In genomic region chrX:134753185-134754008, GRCh38 we compare ENCODE assay signal across 13 cellular contexts. TPM values are rescaled to one million over a fixed set of nuclear protein-coding genes. Genes with fewer than 3 reads are reported as not detected.
DNase-seq lines count a peak whose midpoint lies in the region; ATAC-seq and TF ChIP-seq lines count a peak whose summit lies in the region.
"Had no signal": no experiment of that assay in that cellular context is flagged by ENCODE, and none has a peak within 500 bp of the region (broad histone marks: within the 10 kb centered on the region; RNA-seq: fewer than 3 reads in every experiment).

No MANE protein-coding gene starts in this region.

- no peaks in the 10 kb centered on the region for H3K9me3 ChIP-seq in psoas muscle

- no peak overlapping the region for H3K27ac ChIP-seq in psoas muscle
- H3K27ac ChIP-seq: 22Rv1 had no signal

- intact Hi-C loops in psoas muscle (cut with DNase I), result loop anchor here (2.0 to 10.0 kb wide), 3 partner anchors 231 to 269 kb away; no protein-coding TSS in a partner anchor

- ATAC-seq in psoas muscle, result peak; percentile 62 to 79 (median 66)
- ATAC-seq: stimulated activated effector memory CD8-positive, alpha-beta T cell treated with anti-CD3 and anti-CD28 coated beads, Interleukin-12 subunit alpha, Interleukin-12 subunit beta, amount 100 ng/mL, for 72 hours; WTC11 had no signal

- WGBS in psoas muscle, 3 donors, result 40 to 52% (median 40%) methylated on average over 14 of the region's 14 CpGs

- H3K27me3 ChIP-seq in psoas muscle (ENCODE audit: insufficient read depth in 3 of 3, low read length in 2 of 3), result no peaks in the 10 kb centered on the region

- no peaks in the 10 kb centered on the region for H3K4me1 ChIP-seq in psoas muscle

- H3K4me3 ChIP-seq in choroid plexus epithelial cell (ENCODE audit: low read depth, low read length) (no peak overlapping the region), psoas muscle (no peak overlapping the region)

- peak; percentile 14 for DNase-seq in NCI-H1092 treated with DMSO at 0.1 percent for 48 hours (lab: John Stamatoyannopoulos, UW)
- no peak for DNase-seq in NCI-H1092 (lab: John Stamatoyannopoulos, UW)
- DNase-seq in NCI-H446 treated with DMSO at 0.1 percent for 48 hours (lab: John Stamatoyannopoulos, UW), result peak; percentile 6
- DNase-seq in choroid plexus epithelial cell (ENCODE audit: low read depth), result peak; percentile 75
- DNase-seq in psoas muscle, result no peak
- DNase-seq in activated CD4-positive, alpha-beta T cell treated with anti-CD3 and anti-CD28 coated beads for 1 hour, result no peak
- no peak for DNase-seq in activated CD4-positive, CD25-positive, alpha-beta regulatory T cell (lab: John Stamatoyannopoulos, UW)
- DNase-seq in NCI-H1105 treated with DMSO at 0.1 percent for 48 hours (lab: John Stamatoyannopoulos, UW), result no peak
- DNase-seq: activated naive CD8-positive, alpha-beta T cell treated with anti-CD3 and anti-CD28 coated beads, Interleukin-2, amount 10 ng/mL, durations not matched to agents 7 days and 5 days; NCI-H1417 treated with DMSO at 0.1 percent for 48 hours had no signal

- TF ChIP-seq CTCF in choroid plexus epithelial cell (conservative IDR thresholded peaks at IDR 0.05; ENCODE audit: low read depth, low read length), result peak; percentile 44
- TF ChIP-seq CTCF in psoas muscle (IDR thresholded peaks at IDR 0.05), result peak; percentile 40

- no peaks in the 10 kb centered on the region for H3K36me3 ChIP-seq in psoas muscle (ENCODE audit: insufficient read depth in 1 of 2, low read depth in 1 of 2)

RNA-seq across cellular contexts. Expression of gene PABIR2, which starts 43.6 kb away (rescaled TPM):
- 1 to 10 TPM; 3.4 to 5.1 (median 4.1) TPM for total RNA-seq in psoas muscle
- 1 to 10 TPM; 2.1 to 5.6 (median 3.6) TPM for polyA plus RNA-seq in psoas muscle

Comparison
In these comparisons a context has a peak if more than half of its experiments do, and no peak if none do; other contexts are left out.
1. DNase-seq: peak in NCI-H1092 treated with DMSO at 0.1 percent for 48 hours (single experiment), NCI-H446 treated with DMSO at 0.1 percent for 48 hours (single experiment) and choroid plexus epithelial cell (single experiment); none in NCI-H1092 (single experiment), psoas muscle (0 of 2), activated CD4-positive, alpha-beta T cell treated with anti-CD3 and anti-CD28 coated beads for 1 hour (single experiment), activated CD4-positive, CD25-positive, alpha-beta regulatory T cell (0 of 4) and NCI-H1105 treated with DMSO at 0.1 percent for 48 hours (single experiment).